In genomic region chr4:146095867-146096266, GRCh38 we compare ENCODE assay signal across 17 cellular contexts.
DNase-seq lines count a peak whose midpoint lies in the region; ATAC-seq and TF ChIP-seq lines count a peak whose summit lies in the region.
"Had no signal": no experiment of that assay in that cellular context is flagged by ENCODE, and none has a peak within 500 bp of the region (broad histone marks: within the 10 kb centered on the region; RNA-seq: fewer than 3 reads in every experiment).

No MANE protein-coding gene starts in this region.

- H3K4me1 ChIP-seq in subcutaneous abdominal adipose tissue (ENCODE audit: control insufficient read depth in 5 of 5, insufficient read depth in 5 of 5, low read length in 5 of 5), result peaks cover 0 to 26% (median 11%) of the 10 kb centered on the region in 5 donors
- H3K4me1 ChIP-seq: breast epithelium, Peyer's patch, right atrium auricular region, upper lobe of right lung had no signal

- ATAC-seq in GM19463 (IDR thresholded peaks at IDR 0.05; ENCODE audit: unreplicated experiment) (peak; percentile 50), HG03175 (IDR thresholded peaks at IDR 0.05; ENCODE audit: unreplicated experiment) (peak; percentile 40), GM21576 (IDR thresholded peaks at IDR 0.05; ENCODE audit: unreplicated experiment) (no peak)

- H3K27me3 ChIP-seq in subcutaneous abdominal adipose tissue (ENCODE audit: control insufficient read depth in 5 of 5, insufficient read depth in 4 of 5, low read length in 5 of 5), result no peaks in the 10 kb centered on the region
- H3K27me3 ChIP-seq: breast epithelium, Peyer's patch, right atrium auricular region, upper lobe of right lung had no signal

- TF ChIP-seq CTCF in epithelial cell of proximal tubule (conservative IDR thresholded peaks at IDR 0.05; ENCODE audit: low read depth, low read length), result no peak

- H3K27ac ChIP-seq in subcutaneous abdominal adipose tissue (ENCODE audit: low read depth, low read length), result peak overlapping the region; percentile 51
- H3K27ac ChIP-seq: breast epithelium, Peyer's patch, right atrium auricular region, upper lobe of right lung had no signal

- no peaks in the 10 kb centered on the region for H3K36me3 ChIP-seq in subcutaneous abdominal adipose tissue (ENCODE audit: control insufficient read depth in 5 of 5, insufficient read depth in 5 of 5, low read length in 5 of 5)
- H3K36me3 ChIP-seq: breast epithelium, Peyer's patch, right atrium auricular region, upper lobe of right lung had no signal

- no peak overlapping the region for H3K9ac ChIP-seq in subcutaneous abdominal adipose tissue (ENCODE audit: low read length in 5 of 5)

- DNase-seq in epithelial cell of proximal tubule (ENCODE audit: low read depth) (peak; percentile 62), SIG-M5 treated with dmso at 0.1 percent for 504 hours (lab: John Stamatoyannopoulos, UW; ENCODE audit: unreplicated experiment) (no peak)
- DNase-seq in activated CD4-positive, CD25-positive, alpha-beta regulatory T cell treated with anti-CD3 and anti-CD28 coated beads, Interleukin-2, amount 50 U/mL, for 72 hours, result no peak
- DNase-seq: activated effector memory CD4-positive, alpha-beta T cell treated with anti-CD3 and anti-CD28 coated beads, Interleukin-2, amount 50 U/mL, for 16 hours; KG1; NCI-H187 treated with DMSO at 0.1 percent for 48 hours; NCI-H2227 treated with DMSO at 0.1 percent for 48 hours; NCI-H774; upper lobe of right lung had no signal

- H3K4me3 ChIP-seq in epithelial cell of proximal tubule (ENCODE audit: low read depth, low read length) (peak overlapping the region; percentile 23), subcutaneous abdominal adipose tissue (ENCODE audit: low read depth in 1 of 5, low read length in 5 of 5) (no peak overlapping the region)
- H3K4me3 ChIP-seq: breast epithelium, lung, Peyer's patch, right atrium auricular region, upper lobe of right lung had no signal

- H3K9me3 ChIP-seq in subcutaneous abdominal adipose tissue (ENCODE audit: control insufficient read depth in 5 of 5, low read length in 5 of 5), result no peaks in the 10 kb centered on the region
- H3K9me3 ChIP-seq: breast epithelium, Peyer's patch, right atrium auricular region, upper lobe of right lung had no signal
